In the genomic region with DNA sequence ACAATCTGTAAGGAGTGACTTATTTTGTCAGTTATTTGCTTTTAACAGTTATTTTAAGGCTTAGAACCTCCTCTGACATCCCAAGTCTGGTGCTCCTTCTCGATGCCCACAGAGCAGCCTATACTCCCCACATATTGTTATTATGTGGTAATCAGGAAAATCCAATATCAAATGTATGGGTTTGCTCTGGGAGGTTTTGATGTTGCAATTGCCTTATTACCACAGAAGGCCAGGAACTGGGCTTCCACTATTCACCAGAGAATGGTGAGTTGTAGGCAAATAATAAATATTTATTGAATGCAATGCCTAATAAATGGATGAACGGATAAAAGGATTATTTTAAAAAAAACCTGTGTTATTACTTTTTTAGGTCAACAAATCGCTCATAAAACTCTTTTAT, we compare ENCODE assay signal across 12 cellular contexts.
"Had no signal": no experiment of that assay in that cellular context is flagged by ENCODE, and none has a peak within 500 bp of the region (broad histone marks: within the 10 kb centered on the region; RNA-seq: fewer than 3 reads in every experiment).

No MANE protein-coding gene starts in this region.

- H3K36me3 Mint-ChIP-seq: naive B cell, type B pancreatic cell had no signal

- H3K27me3 Mint-ChIP-seq: naive B cell had no signal

- H3K36me3 ChIP-seq: heart left ventricle, right lobe of liver, suprapubic skin, thyroid gland had no signal

- H3K9me3 ChIP-seq: heart left ventricle, psoas muscle, right lobe of liver, suprapubic skin, thyroid gland had no signal

- H3K27ac Mint-ChIP-seq: nephron progenitor cell, type B pancreatic cell had no signal

- H3K4me3 Mint-ChIP-seq: naive B cell, nephron progenitor cell, type B pancreatic cell had no signal

- H3K27ac ChIP-seq: dorsolateral prefrontal cortex, heart left ventricle, parathyroid adenoma, psoas muscle, skin epidermis, suprapubic skin, thyroid gland had no signal

- H3K27me3 ChIP-seq: dorsolateral prefrontal cortex, heart left ventricle, right lobe of liver, suprapubic skin, thyroid gland had no signal

- H3K4me3 ChIP-seq: dorsolateral prefrontal cortex, heart left ventricle, psoas muscle, right lobe of liver, skin epidermis, suprapubic skin, thyroid gland had no signal

- H3K9me3 Mint-ChIP-seq: naive B cell, nephron progenitor cell had no signal

- H3K4me1 ChIP-seq: parathyroid adenoma, psoas muscle had no signal

- DNase-seq: cortex of kidney, dorsolateral prefrontal cortex, psoas muscle had no signal
